Comparison of ENCODE assay signal across 7 cellular contexts in the genomic region with DNA sequence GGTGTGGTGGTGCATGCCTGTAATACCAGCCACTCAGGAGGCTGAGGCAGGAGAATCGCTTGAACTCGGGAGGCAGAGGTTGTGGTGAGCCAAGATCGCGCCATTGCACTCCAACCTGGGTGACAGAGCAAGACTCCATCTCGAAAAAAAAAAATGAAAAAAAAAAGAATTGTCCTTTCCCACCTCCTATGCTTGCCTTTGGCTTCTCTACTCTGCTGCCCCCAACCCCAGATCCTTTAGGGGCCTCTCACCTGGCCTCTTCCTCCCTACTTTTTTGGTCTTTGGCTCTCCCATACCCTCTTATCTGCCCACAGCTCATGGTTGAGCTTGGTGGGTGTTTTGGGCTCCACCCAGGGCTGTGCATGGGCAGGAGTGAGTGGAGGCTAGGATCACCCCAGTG. TPM values are rescaled to one million over a fixed set of nuclear protein-coding genes. Genes with fewer than 3 reads are reported as not detected.
"Had no signal": no experiment of that assay in that cellular context is flagged by ENCODE, and none has a peak within 500 bp of the region (broad histone marks: within the 10 kb centered on the region; RNA-seq: fewer than 3 reads in every experiment).

No MANE protein-coding gene starts in this region.

RNA-seq across cellular contexts. Expression of gene UCN2, which starts 57.6 kb away (rescaled TPM):
- total RNA-seq: activated CD4-positive, alpha-beta memory T cell treated with anti-CD3 and anti-CD28 coated beads, Interleukin-2, amount 10 ng/mL, durations not matched to agents 7 days and 5 days; activated naive CD8-positive, alpha-beta T cell treated with anti-CD3 and anti-CD28 coated beads, Interleukin-2, amount 10 ng/mL, durations not matched to agents 7 days and 5 days; gastrocnemius medialis; left cardiac atrium; occipital lobe; right lobe of liver; transverse colon had no signal
